ENCODE assay signal across 17 cellular contexts in genomic region chr13:29077051-29077813, GRCh38.
DNase-seq lines count a peak whose midpoint lies in the region; ATAC-seq and FAIRE-seq lines count a peak whose summit lies in the region.
"Had no signal": no experiment of that assay in that cellular context is flagged by ENCODE, and none has a peak within 500 bp of the region (broad histone marks: within the 10 kb centered on the region; RNA-seq: fewer than 3 reads in every experiment).

No MANE protein-coding gene starts in this region.

- DNase-seq in Right ventricle myocardium inferior (ENCODE audit: missing footprints) (no peak), cardiac septum (ENCODE audit: low spot score) (no peak), Right ventricle myocardium superior (no peak), left kidney (ENCODE audit: low read depth, low spot score) (peak; percentile 56), HTR-8/SVneo (ENCODE audit: insufficient read length, low spot score) (no peak), NCI-H1694 (lab: John Stamatoyannopoulos, UW) (no peak), RPMI8226 (no peak)
- DNase-seq: 8988T; DMS53; EL; GF-D8; NCI-H1105; NCI-H2081; NCI-H748 treated with DMSO at 0.1 percent for 48 hours; NK-92 treated with Interleukin-12 subunit alpha and Interleukin-12 subunit beta, amount 100 ng/mL, for 24 hours had no signal

- no peak for FAIRE-seq in HTR-8/SVneo (lab: Jason Lieb, UNC)
- FAIRE-seq: D721Med had no signal

- intact Hi-C loops in Right ventricle myocardium inferior (cut with DNase I) (no loop called here), cardiac septum (cut with DNase I) (no loop called here), Right ventricle myocardium superior (cut with DNase I) (no loop called here)

- ATAC-seq in Right ventricle myocardium inferior (peak; percentile 52), Right ventricle myocardium superior (ENCODE audit: poor library complexity) (peak; percentile 81)
- ATAC-seq: Panc1 had no signal
